ENCODE assay signal across 10 cellular contexts in the genomic region with DNA sequence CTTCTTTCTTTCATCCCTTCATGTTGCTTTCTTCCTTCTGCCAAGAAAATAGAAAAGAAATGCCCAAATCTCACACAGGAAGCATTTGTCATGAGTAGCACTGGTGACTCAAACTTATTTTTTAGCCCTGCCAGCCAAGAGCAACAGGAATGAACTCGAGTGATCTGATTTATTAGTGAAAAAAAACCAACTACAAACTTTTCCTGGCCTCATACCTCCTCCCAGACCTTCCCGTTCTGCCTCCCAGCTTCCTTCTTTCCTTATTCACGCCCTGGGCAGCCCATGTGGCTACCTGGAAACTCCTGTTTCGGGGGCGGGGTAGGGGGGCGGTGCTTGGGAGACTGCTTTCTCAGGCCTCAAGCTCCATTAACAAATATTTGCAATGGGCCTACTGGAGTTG.
DNase-seq lines count a peak whose midpoint lies in the region; ATAC-seq and TF ChIP-seq lines count a peak whose summit lies in the region.
"Had no signal": no experiment of that assay in that cellular context is flagged by ENCODE, and none has a peak within 500 bp of the region (broad histone marks: within the 10 kb centered on the region; RNA-seq: fewer than 3 reads in every experiment).

No MANE protein-coding gene starts in this region.

- no peaks in the 10 kb centered on the region for H3K9me2 ChIP-seq in PC-3 (replicated peaks; ENCODE audit: low read length)

- CTCF ChIA-PET in PC-3 (lab: Charles Lee) = no interaction called here

- peak overlapping the region; percentile 62 for H3K4me2 ChIP-seq in PC-3 (ENCODE audit: low read length)

- H3F3A ChIP-seq in PC-3 (ENCODE audit: low read length, unreplicated experiment) = peaks cover 6% of the 10 kb centered on the region

- no TSS peak for BruUV-seq in PC-3 (replicated peaks; lab: Mats Ljungman, UMichigan)

- TF ChIP-seq POLR2A in thyroid gland (IDR thresholded peaks at IDR 0.05) = no peak

- no peaks in the 10 kb centered on the region for H3K27me3 Mint-ChIP-seq in osteocyte (ENCODE audit: unreplicated experiment)

- H3K4me1 ChIP-seq in PC-3 (ENCODE audit: insufficient read depth, low read length) (peaks cover 27% of the 10 kb centered on the region), esophagus (ENCODE audit: control insufficient read depth in 2 of 2, insufficient read depth in 2 of 2, low read length in 1 of 2) (peaks cover 2 to 9% of the 10 kb centered on the region in 2 donors), thyroid gland (peaks cover 0 to 4% of the 10 kb centered on the region in 2 donors)
- H3K4me1 ChIP-seq: right atrium auricular region had no signal

- H3K36me3 Mint-ChIP-seq in osteocyte (ENCODE audit: unreplicated experiment) = no peaks in the 10 kb centered on the region

- 38 to 45% methylated on average over 6 of the region's 6 CpGs for WGBS in esophagus, 2 donors
- WGBS in thyroid gland, 2 donors = 78 to 94% methylated on average over 5 to 6 of the region's 6 CpGs

- no peak for TF ChIP-seq CTCF in PC-3 (conservative IDR thresholded peaks at IDR 0.05; ENCODE audit: low read depth, low read length)
- TF ChIP-seq CTCF in osteocyte (IDR thresholded peaks at IDR 0.05) = no peak
- no peak for TF ChIP-seq CTCF in thyroid gland (IDR thresholded peaks at IDR 0.05)

- intact Hi-C loops in PC-3 (cut with micrococcal nuclease) (no loop called here), thyroid gland (cut with DNase I) (no loop called here)

- H3K4me3 ChIP-seq in PC-3 (ENCODE audit: low read length) (no peak overlapping the region), esophagus (ENCODE audit: low read depth in 1 of 2, low read length in 2 of 2) (no peak overlapping the region), thyroid gland (replicated peaks in 1 of 3) (no peak overlapping the region)
- H3K4me3 ChIP-seq: right atrium auricular region had no signal

- no peaks in the 10 kb centered on the region for H3K9me3 Mint-ChIP-seq in osteocyte (ENCODE audit: unreplicated experiment)

- H3K9me3 ChIP-seq in PC-3 (ENCODE audit: low read length) (no peaks in the 10 kb centered on the region), esophagus (ENCODE audit: control insufficient read depth in 2 of 2, insufficient read depth in 1 of 2, low read depth in 1 of 2, low read length in 1 of 2) (no peaks in the 10 kb centered on the region), thyroid gland (no peaks in the 10 kb centered on the region)
- H3K9me3 ChIP-seq: right atrium auricular region had no signal

- H3K27ac ChIP-seq in PC-3 (ENCODE audit: low read length) (peak overlapping the region; percentile 96), esophagus (ENCODE audit: low read depth in 2 of 2, low read length in 1 of 2) (peak overlapping the region; percentile 62 to 67), thyroid gland (no peak overlapping the region)

- H3K27me3 ChIP-seq in PC-3 (ENCODE audit: low read length) (no peaks in the 10 kb centered on the region), esophagus (ENCODE audit: control insufficient read depth in 1 of 2, insufficient read depth in 2 of 2, low read length in 2 of 2) (no peaks in the 10 kb centered on the region), thyroid gland (no peaks in the 10 kb centered on the region)
- H3K27me3 ChIP-seq: right atrium auricular region had no signal

- H3K36me3 ChIP-seq in PC-3 (ENCODE audit: low read depth, low read length) (no peaks in the 10 kb centered on the region), esophagus (ENCODE audit: control insufficient read depth in 2 of 2, insufficient read depth in 2 of 2, low read length in 1 of 2) (no peaks in the 10 kb centered on the region), thyroid gland (no peaks in the 10 kb centered on the region)
- H3K36me3 ChIP-seq: right atrium auricular region had no signal

- no peaks in the 10 kb centered on the region for H3K79me2 ChIP-seq in PC-3 (ENCODE audit: low read length)

- peak overlapping the region; percentile 71 for H3K27ac Mint-ChIP-seq in osteocyte (ENCODE audit: unreplicated experiment)

- H4K20me1 ChIP-seq in PC-3 (ENCODE audit: low read length) = no peaks in the 10 kb centered on the region

- peaks cover 26% of the 10 kb centered on the region for H3K4me1 Mint-ChIP-seq in osteocyte (ENCODE audit: unreplicated experiment)

- peak; percentile 89 for ATAC-seq in PC-3

- no peak overlapping the region for H3K4me3 Mint-ChIP-seq in osteocyte (ENCODE audit: unreplicated experiment)

- DNase-seq in Daoy (ENCODE audit: low read depth) = peak; percentile 71
- peak; percentile 83 for DNase-seq in PC-3
- DNase-seq in osteocyte (ENCODE audit: extremely low spot score, unreplicated experiment) = no peak
- no peak for DNase-seq in NCI-H446 treated with DMSO at 0.1 percent for 48 hours (lab: John Stamatoyannopoulos, UW)
- DNase-seq in thyroid gland = no peak
- no peak for DNase-seq in Kasumi-1 (lab: John Stamatoyannopoulos, UW)
- DNase-seq in NCI-H510A treated with DMSO at 0.1 percent for 48 hours (lab: John Stamatoyannopoulos, UW) = no peak
- DNase-seq: NCI-H1048 had no signal

- peak overlapping the region; percentile 44 for H3K9ac ChIP-seq in PC-3 (ENCODE audit: low read length)

- H2AFZ ChIP-seq in PC-3 (ENCODE audit: low read length) = peak overlapping the region; percentile 48; the same call in 1 of the 2 replicates

- POLR2A ChIA-PET in PC-3 (lab: Charles Lee; ENCODE audit: unreplicated experiment) = no interaction called here

Comparison
In these comparisons a context has a peak if more than half of its experiments do, and no peak if none do; other contexts are left out.
1. DNase-seq: peak in Daoy (single experiment) and PC-3 (single experiment); none in osteocyte (single experiment), NCI-H446 treated with DMSO at 0.1 percent for 48 hours (single experiment), thyroid gland (0 of 2), Kasumi-1 (0 of 2) and NCI-H510A treated with DMSO at 0.1 percent for 48 hours (single experiment).
2. H3K27ac ChIP-seq: peak in PC-3 (single experiment) and esophagus (2 of 2); none in thyroid gland (0 of 3).